Comparison of ENCODE assay signal across 20 cellular contexts in the genomic region with DNA sequence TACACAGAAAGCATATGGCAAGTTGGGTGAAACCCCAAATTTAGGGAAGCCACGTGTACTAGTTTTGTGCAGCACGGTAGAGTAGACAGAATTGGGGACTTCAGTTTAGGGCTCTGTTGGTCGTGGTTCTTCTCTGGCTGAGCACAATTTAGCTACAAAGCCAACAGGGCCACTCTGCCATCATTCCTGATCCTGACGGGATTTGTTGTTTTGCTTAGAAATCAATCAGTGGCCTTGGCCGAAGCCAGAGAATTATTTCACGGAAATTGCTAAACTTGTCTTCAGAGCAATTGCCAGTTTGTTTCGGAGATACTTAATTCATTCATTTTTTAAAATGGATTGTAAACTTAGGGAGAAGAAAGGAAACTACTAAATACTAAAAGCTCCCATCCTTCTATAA.
"Had no signal": no experiment of that assay in that cellular context is flagged by ENCODE, and none has a peak within 500 bp of the region (broad histone marks: within the 10 kb centered on the region; RNA-seq: fewer than 3 reads in every experiment).

No MANE protein-coding gene starts in this region.

- H3K27ac ChIP-seq: RWPE1 had no signal

- H3K27me3 ChIP-seq: MG63 had no signal

- DNase-seq: IMR-90, Karpas-422, KG1, MG63, NCI-H1092, NCI-H1105 treated with DMSO at 0.1 percent for 48 hours, NCI-H1417 treated with DMSO at 0.1 percent for 48 hours, NCI-H146, NCI-H1694 treated with DMSO at 0.1 percent for 48 hours, NCI-H1930, NCI-H2081, NCI-H2107, NCI-H2227 treated with DMSO at 0.1 percent for 48 hours, NCI-H446, NCI-H510A, NCI-H524 treated with DMSO at 0.1 percent for 48 hours, NCI-H69, NCI-H774, SHP77 had no signal

- H3K4me3 ChIP-seq: MG63 had no signal

- H3K9me3 ChIP-seq: MG63 had no signal
